8 cellular contexts compared by ENCODE assay signal in the genomic region with DNA sequence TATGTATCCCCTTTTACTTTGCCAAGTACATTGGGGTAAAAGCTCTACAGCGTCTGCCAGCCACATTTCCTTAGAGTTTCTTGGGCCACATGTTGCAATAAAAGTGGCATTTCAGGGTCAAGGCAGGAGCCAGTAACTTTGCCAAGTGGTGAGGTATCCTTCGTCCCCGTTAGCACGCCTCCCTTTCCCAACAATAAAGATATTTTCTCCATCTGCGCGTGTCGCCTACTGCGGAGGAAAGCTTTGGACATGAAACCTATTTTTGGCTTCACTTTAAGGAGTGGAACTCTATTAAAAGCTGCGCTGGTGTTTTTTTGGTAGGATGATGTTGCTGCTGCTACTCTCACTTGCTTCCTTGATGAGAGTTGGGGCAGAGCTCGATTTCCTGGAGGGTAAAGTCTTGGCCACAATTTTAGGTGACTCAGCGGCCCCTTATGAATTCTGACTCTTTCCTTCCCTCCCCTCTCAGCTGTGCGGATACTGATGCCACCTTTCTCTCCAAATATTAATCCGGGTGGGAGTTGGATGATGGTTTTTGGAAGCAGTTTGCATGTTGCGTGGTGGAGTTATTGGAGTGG. TPM values are rescaled to one million over a fixed set of nuclear protein-coding genes. Genes with fewer than 3 reads are reported as not detected.
DNase-seq lines count a peak whose midpoint lies in the region; ATAC-seq and TF ChIP-seq lines count a peak whose summit lies in the region.

No MANE protein-coding gene starts in this region.

- H3K27me3 Mint-ChIP-seq in activated CD4-positive, alpha-beta memory T cell treated with anti-CD3 and anti-CD28 coated beads for 36 hours, result no peaks in the 10 kb centered on the region
- no peaks in the 10 kb centered on the region for H3K27me3 Mint-ChIP-seq in nephron (ENCODE audit: low read depth)

- POLR2A ChIA-PET in activated CD4-positive, alpha-beta memory T cell treated with anti-CD3 and anti-CD28 coated beads for 36 hours (lab: Charles Lee), result interaction anchor here (0.9 to 1.7 kb wide), 8 partner anchors 8 to 61 kb away, joined by 3 to 14 read pairs (median 6); no protein-coding TSS in a partner anchor

- peak; percentile 36 for TF ChIP-seq EP300 in esophagus muscularis mucosa (IDR thresholded peaks at IDR 0.05)

- in situ Hi-C loops in KBM-7 (cut with MboI; ENCODE audit: low pct_unique_long_range_greater_than_20kb, low sequenced_read_pairs), result no loop called here

- 6% methylated on average over 14 of the region's 14 CpGs for WGBS in esophagus muscularis mucosa

- CTCF ChIA-PET in activated CD4-positive, alpha-beta memory T cell treated with anti-CD3 and anti-CD28 coated beads for 36 hours (lab: Charles Lee), result interaction anchor here (0.9 to 1.4 kb wide), 4 partner anchors 11 to 62 kb away, joined by 3 to 4 read pairs (median 4); no protein-coding TSS in a partner anchor

- DNase-seq in AML-193 (lab: John Stamatoyannopoulos, UW) (peak; percentile 37 to 62), KBM-7 (peak; percentile 59), esophagus muscularis mucosa (ENCODE audit: extremely low spot score) (no peak), upper lobe of right lung (no peak), cerebellar cortex (ENCODE audit: low spot score) (no peak)
- peak; percentile 65 for DNase-seq in activated CD4-positive, alpha-beta memory T cell treated with anti-CD3 and anti-CD28 coated beads for 36 hours

- no peak for TF ChIP-seq POLR2A in esophagus muscularis mucosa (IDR thresholded peaks at IDR 0.05; ENCODE audit: low read depth)

- peaks cover 0 to 7% (median 0%) of the 10 kb centered on the region in 4 donors for H3K36me3 ChIP-seq in esophagus muscularis mucosa
- no peaks in the 10 kb centered on the region for H3K36me3 ChIP-seq in upper lobe of right lung

- H3K9me3 Mint-ChIP-seq in activated CD4-positive, alpha-beta memory T cell treated with anti-CD3 and anti-CD28 coated beads for 36 hours, result peaks cover 4% of the 10 kb centered on the region
- H3K9me3 Mint-ChIP-seq in nephron, result peaks cover 26% of the 10 kb centered on the region

- H3K4me3 ChIP-seq in esophagus muscularis mucosa, result peak overlapping the region; percentile 76 to 98 (median 90)
- H3K4me3 ChIP-seq in upper lobe of right lung, result peak overlapping the region; percentile 82

- no peaks in the 10 kb centered on the region for H3K9me3 ChIP-seq in esophagus muscularis mucosa
- H3K9me3 ChIP-seq in upper lobe of right lung, result no peaks in the 10 kb centered on the region

- peaks cover 58% of the 10 kb centered on the region for H3K4me1 Mint-ChIP-seq in activated CD4-positive, alpha-beta memory T cell treated with anti-CD3 and anti-CD28 coated beads for 36 hours (ENCODE audit: low read depth)
- H3K4me1 Mint-ChIP-seq in nephron, result peaks cover 11% of the 10 kb centered on the region

- intact Hi-C loops in activated CD4-positive, alpha-beta memory T cell treated with anti-CD3 and anti-CD28 coated beads for 36 hours (cut with micrococcal nuclease), result loop anchor here (1.0 to 10.0 kb wide), 6 partner anchors 32 to 480 kb away; a partner anchor contains a TSS
- intact Hi-C loops in esophagus muscularis mucosa (cut with DNase I) (loop anchor here (5.0 kb wide), 1 partner anchor 36 kb away; no protein-coding TSS in a partner anchor), upper lobe of right lung (cut with DNase I) (no loop called here)

- ATAC-seq in GM19395 (IDR thresholded peaks at IDR 0.05; ENCODE audit: unreplicated experiment) (peak; percentile 18), upper lobe of right lung (peak; percentile 21)

- H3K27me3 ChIP-seq in esophagus muscularis mucosa, result no peaks in the 10 kb centered on the region
- H3K27me3 ChIP-seq in upper lobe of right lung, result no peaks in the 10 kb centered on the region

- peak overlapping the region; percentile 98 for H3K4me3 Mint-ChIP-seq in activated CD4-positive, alpha-beta memory T cell treated with anti-CD3 and anti-CD28 coated beads for 36 hours
- peak overlapping the region; percentile 88 to 93 (median 90) for H3K4me3 Mint-ChIP-seq in nephron

- TF ChIP-seq CTCF in esophagus muscularis mucosa (IDR thresholded peaks at IDR 0.05), result no peak
- TF ChIP-seq CTCF in nephron (IDR thresholded peaks at IDR 0.05; ENCODE audit: unreplicated experiment in 3 of 3), result no peak
- no peak for TF ChIP-seq CTCF in upper lobe of right lung (IDR thresholded peaks at IDR 0.05)

- peak overlapping the region; percentile 96 to 100 (median 98) for H3K27ac ChIP-seq in esophagus muscularis mucosa (replicated peaks in 1 of 4)
- peak overlapping the region; percentile 98 for H3K27ac ChIP-seq in upper lobe of right lung

- H3K36me3 Mint-ChIP-seq in activated CD4-positive, alpha-beta memory T cell treated with anti-CD3 and anti-CD28 coated beads for 36 hours, result peaks cover 22% of the 10 kb centered on the region
- peaks cover 29% of the 10 kb centered on the region for H3K36me3 Mint-ChIP-seq in nephron (ENCODE audit: low read depth)

- peak overlapping the region; percentile 99 for H3K27ac Mint-ChIP-seq in activated CD4-positive, alpha-beta memory T cell treated with anti-CD3 and anti-CD28 coated beads for 36 hours
- H3K27ac Mint-ChIP-seq in nephron, result peak overlapping the region; percentile 93 to 96 (median 93)

- H3K4me1 ChIP-seq in esophagus muscularis mucosa (peaks cover 11 to 19% (median 17%) of the 10 kb centered on the region in 4 donors), upper lobe of right lung (peaks cover 7% of the 10 kb centered on the region)

RNA-seq across cellular contexts. Expression of a gene that starts 0.9 kb away (rescaled TPM):
- 10 to 100 TPM; 16.5 to 19.7 TPM for total RNA-seq in activated CD4-positive, alpha-beta memory T cell treated with anti-CD3 and anti-CD28 coated beads for 36 hours
- total RNA-seq in esophagus muscularis mucosa (10 to 100 TPM; 51.1 to 76.4 (median 59.0) TPM), upper lobe of right lung (33.4 TPM)

Comparison
In these comparisons a context has a peak if more than half of its experiments do, and no peak if none do; other contexts are left out.
1. DNase-seq: peak in AML-193 (2 of 2), KBM-7 (single experiment) and activated CD4-positive, alpha-beta memory T cell treated with anti-CD3 and anti-CD28 coated beads for 36 hours (single experiment); none in esophagus muscularis mucosa (single experiment), upper lobe of right lung (single experiment) and cerebellar cortex (single experiment).